ENCODE assay signal across 11 cellular contexts in genomic region chr1:117753232-117753631, GRCh38.
"Had no signal": no experiment of that assay in that cellular context is flagged by ENCODE, and none has a peak within 500 bp of the region (broad histone marks: within the 10 kb centered on the region; RNA-seq: fewer than 3 reads in every experiment).

No MANE protein-coding gene starts in this region.

- H3K27ac Mint-ChIP-seq: activated CD4-positive, alpha-beta memory T cell treated with anti-CD3 and anti-CD28 coated beads, Interleukin-2, amount 10 ng/mL, durations not matched to agents 7 days and 5 days; activated naive CD8-positive, alpha-beta T cell treated with anti-CD3 and anti-CD28 coated beads for 36 hours; nephron progenitor cell; stimulated activated naive CD8-positive, alpha-beta T cell treated with anti-CD3 and anti-CD28 coated beads, Interleukin-15, Interleukin-2, amounts not matched to agents 100 ng/mL and 50 ng/mL, for 24 hours had no signal

- H3K9me3 ChIP-seq: esophagus squamous epithelium, testis had no signal

- H3K27me3 ChIP-seq: testis had no signal

- H3K4me3 Mint-ChIP-seq: activated CD4-positive, alpha-beta memory T cell treated with anti-CD3 and anti-CD28 coated beads, Interleukin-2, amount 10 ng/mL, durations not matched to agents 7 days and 5 days; activated naive CD8-positive, alpha-beta T cell treated with anti-CD3 and anti-CD28 coated beads for 36 hours; stimulated activated naive CD8-positive, alpha-beta T cell treated with anti-CD3 and anti-CD28 coated beads, Interleukin-15, Interleukin-2, amounts not matched to agents 100 ng/mL and 50 ng/mL, for 24 hours had no signal

- H3K4me3 ChIP-seq: testis had no signal

- DNase-seq: activated CD4-positive, alpha-beta memory T cell treated with anti-CD3 and anti-CD28 coated beads, Interleukin-2, amount 10 ng/mL, durations not matched to agents 7 days and 5 days; activated gamma-delta T cell; activated naive CD8-positive, alpha-beta T cell treated with anti-CD3 and anti-CD28 coated beads for 36 hours; activated T-cell treated with anti-CD3 and anti-CD28 coated beads, Interleukin-2, amount 50 U/mL, for 48 hours; esophagus squamous epithelium; head of caudate nucleus; nephron progenitor cell; stimulated activated CD4-positive, alpha-beta T cell treated with anti-CD3 and anti-CD28 coated beads, Interleukin-4, amount 100 ng/mL, for 24 hours; T1000; testis had no signal

- H3K36me3 ChIP-seq: esophagus squamous epithelium had no signal

- H3K27ac ChIP-seq: esophagus squamous epithelium, testis had no signal
